ENCODE assay signal across 23 cellular contexts in the genomic region with DNA sequence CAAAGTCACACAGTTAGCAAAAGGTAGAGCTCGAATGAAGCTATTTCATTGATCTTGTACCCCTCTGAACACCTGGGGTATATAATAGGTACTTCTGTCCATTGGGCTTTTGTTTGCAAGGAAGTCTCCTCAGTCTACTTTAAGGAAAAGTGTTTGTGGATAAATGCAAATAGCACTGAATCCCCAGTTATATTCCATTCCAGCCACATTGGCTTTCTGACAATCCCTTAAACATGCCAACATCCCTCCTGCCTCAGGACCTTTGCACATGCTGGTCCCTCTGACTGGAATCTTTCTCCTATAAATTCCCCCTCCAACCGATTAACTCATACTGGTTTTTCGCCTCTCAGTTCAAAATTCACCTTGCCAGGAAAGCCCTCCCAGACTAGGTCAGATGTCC.
"Had no signal": no experiment of that assay in that cellular context is flagged by ENCODE, and none has a peak within 500 bp of the region (broad histone marks: within the 10 kb centered on the region; RNA-seq: fewer than 3 reads in every experiment).

No MANE protein-coding gene starts in this region.

- H3K9me3 ChIP-seq: left lung, sigmoid colon, testis, vagina had no signal

- H3K4me1 ChIP-seq: testis, vagina had no signal

- H3K9me3 Mint-ChIP-seq: activated CD4-positive, alpha-beta T cell treated with anti-CD3 and anti-CD28 coated beads, Interleukin-2, amount 10 ng/mL, durations not matched to agents 7 days and 5 days; activated naive CD8-positive, alpha-beta T cell treated with anti-CD3 and anti-CD28 coated beads, Interleukin-2, amount 50 U/mL, for 24 hours; immature natural killer cell had no signal

- H3K4me1 Mint-ChIP-seq: brain had no signal

- H3K27me3 ChIP-seq: hepatocyte, left lung, sigmoid colon, testis, vagina had no signal

- H3K27me3 Mint-ChIP-seq: activated CD4-positive, alpha-beta T cell treated with anti-CD3 and anti-CD28 coated beads, Interleukin-2, amount 10 ng/mL, durations not matched to agents 7 days and 5 days; activated naive CD8-positive, alpha-beta T cell treated with anti-CD3 and anti-CD28 coated beads, Interleukin-2, amount 50 U/mL, for 24 hours; naive thymus-derived CD4-positive, alpha-beta T cell; progenitor cell of endocrine pancreas; stimulated activated naive B cell treated with anti-CD40 and anti-IgM and Interleukin-4, amounts not matched to agents 10 μg/mL and 1 μg/mL and 100 μg/mL, for 72 hours had no signal

- H3K27ac ChIP-seq: hepatocyte, left lung, sigmoid colon, testis, vagina had no signal

- H3K27ac Mint-ChIP-seq: activated CD4-positive, alpha-beta T cell treated with anti-CD3 and anti-CD28 coated beads, Interleukin-2, amount 10 ng/mL, durations not matched to agents 7 days and 5 days; activated naive CD8-positive, alpha-beta T cell treated with anti-CD3 and anti-CD28 coated beads, Interleukin-2, amount 50 U/mL, for 24 hours; brain; immature natural killer cell had no signal

- DNase-seq: activated CD4-positive, alpha-beta T cell treated with anti-CD3 and anti-CD28 coated beads, Interleukin-2, amount 10 ng/mL, durations not matched to agents 7 days and 5 days; activated naive CD4-positive, alpha-beta T cell treated with anti-CD3 and anti-CD28 coated beads, Interleukin-2, amount 50 U/mL, for 16 hours; activated naive CD8-positive, alpha-beta T cell treated with anti-CD3 and anti-CD28 coated beads, Interleukin-2, amount 50 U/mL, for 24 hours; dermis blood vessel endothelial cell; effector memory CD4-positive, alpha-beta T cell; glutamatergic neuron; immature natural killer cell; kidney glomerular epithelial cell; left lung; naive thymus-derived CD4-positive, alpha-beta T cell; retina; stimulated activated CD4-positive, alpha-beta T cell treated with anti-CD3 and anti-CD28 coated beads, Interleukin-15, amount 100 ng/mL, for 24 hours; stimulated activated naive B cell treated with anti-CD40 and anti-IgM and Interleukin-4, amounts not matched to agents 10 μg/mL and 1 μg/mL and 100 μg/mL, for 72 hours; SW 1271; T-helper 2 cell; testis; trophoblast cell had no signal

- H3K4me3 Mint-ChIP-seq: activated CD4-positive, alpha-beta T cell treated with anti-CD3 and anti-CD28 coated beads, Interleukin-2, amount 10 ng/mL, durations not matched to agents 7 days and 5 days; activated naive CD8-positive, alpha-beta T cell treated with anti-CD3 and anti-CD28 coated beads, Interleukin-2, amount 50 U/mL, for 24 hours; brain; immature natural killer cell; naive thymus-derived CD4-positive, alpha-beta T cell; stimulated activated naive B cell treated with anti-CD40 and anti-IgM and Interleukin-4, amounts not matched to agents 10 μg/mL and 1 μg/mL and 100 μg/mL, for 72 hours had no signal

- H3K4me3 ChIP-seq: hepatocyte, left lung, sigmoid colon, smooth muscle cell, testis, vagina had no signal
